In genomic region chr19:12793290-12794195, GRCh38 we compare ENCODE assay signal across 8 cellular contexts. TPM values are rescaled to one million over a fixed set of nuclear protein-coding genes. Genes with fewer than 3 reads are reported as not detected.
A peak's percentile ranks its signal among the peaks of the same experiment; 100 is the strongest.
DNase-seq lines count a peak whose midpoint lies in the region; ATAC-seq and TF ChIP-seq lines count a peak whose summit lies in the region.

No MANE protein-coding gene starts in this region.

- H3K4me3 ChIP-seq in left lung, result peak overlapping the region; percentile 92 to 98

- DNase-seq in NCI-H524 (lab: John Stamatoyannopoulos, UW) (peak; percentile 88 to 94), NCI-H524 treated with DMSO at 0.1 percent for 48 hours (lab: John Stamatoyannopoulos, UW) (no peak), NCI-H510A (lab: John Stamatoyannopoulos, UW) (peak; percentile 79), cortex of kidney (lab: John Stamatoyannopoulos, UW) (peak; percentile 62), left lung (peak; percentile 95 to 98)
- peak; percentile 93 for DNase-seq in activated CD4-positive, alpha-beta T cell treated with anti-CD3 and anti-CD28 coated beads, Interleukin-2, amount 50 U/mL, for 1 hour
- peak; percentile 93 for DNase-seq in stimulated activated CD4-positive, alpha-beta T cell treated with anti-CD3 and anti-CD28 coated beads, Interleukin-2, amount 100 ng/mL, for 4 hours (ENCODE audit: low read depth)

- peaks cover 27 to 45% of the 10 kb centered on the region in 2 donors for H3K4me1 ChIP-seq in left lung

- TF ChIP-seq CTCF in left lung (IDR thresholded peaks at IDR 0.05), result peak in 1 of 2 donors; percentile 20

- no peaks in the 10 kb centered on the region for H3K9me3 ChIP-seq in left lung

- ATAC-seq in HG03342 (IDR thresholded peaks at IDR 0.05; ENCODE audit: unreplicated experiment) (peak; percentile 31), left lung (peak; percentile 47)

- H3K27me3 ChIP-seq in left lung, result no peaks in the 10 kb centered on the region

- H3K27ac ChIP-seq in left lung, result peak overlapping the region; percentile 99 to 100

- intact Hi-C loops in left lung (cut with DNase I), result loop anchor here in 1 of 2 donors (2.0 kb wide), 1 partner anchor 15 kb away; no protein-coding TSS in a partner anchor

- peaks cover 0 to 13% of the 10 kb centered on the region in 2 donors for H3K36me3 ChIP-seq in left lung

RNA-seq across cellular contexts. Expression of gene JUNB, which starts 2.3 kb away (rescaled TPM):
- 100 to 1,000 TPM; 131 to 135 TPM for total RNA-seq in left lung

RNA-seq across cellular contexts. Expression of gene PRDX2, which starts 8.1 kb away (rescaled TPM):
- 100 to 1,000 TPM; 186 to 217 TPM for total RNA-seq in left lung

RNA-seq across cellular contexts. Expression of gene THSD8, which starts 8.3 kb away (rescaled TPM):
- total RNA-seq in left lung, result 1 to 10 TPM; 6.6 to 9.0 TPM

RNA-seq across cellular contexts. Expression of gene RNASEH2A, which starts 12.8 kb away (rescaled TPM):
- total RNA-seq in left lung, result 10 to 100 TPM; 10.9 to 16.6 TPM

RNA-seq across cellular contexts. Expression of gene HOOK2, which starts 18.2 kb away (rescaled TPM):
- total RNA-seq in left lung, result 10 to 100 TPM; 57.7 to 57.9 TPM
